Comparison of ENCODE assay signal across 1 cellular context in the genomic region with DNA sequence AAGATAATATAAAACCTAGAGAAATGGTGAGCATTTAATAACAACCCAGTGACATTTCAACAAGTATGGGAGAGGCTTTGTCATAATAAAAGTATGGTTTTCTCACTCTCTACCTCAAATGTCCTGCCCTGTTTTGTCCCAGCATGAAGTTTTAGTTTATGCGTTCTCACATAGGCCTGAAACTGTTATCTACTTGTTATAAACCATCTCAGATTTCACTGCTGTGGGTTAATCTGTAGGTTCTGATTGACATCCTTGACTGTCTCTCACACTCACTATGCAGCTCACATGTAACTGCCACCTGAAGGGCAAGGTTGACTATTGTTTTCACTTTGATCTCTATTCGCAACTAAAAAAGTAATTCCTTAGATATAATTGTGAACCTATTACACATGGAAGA.
TF ChIP-seq lines count a peak whose summit lies in the region.

No MANE protein-coding gene starts in this region.

TF ChIP-seq in HEK293, 187 proteins besides CTCF, POLR2A, EP300 and RAD21 (continued from another document):
- no peak for TF ChIP-seq ZSCAN16 (tag by site-specific recombination; IDR thresholded peaks at IDR 0.05)
- TF ChIP-seq GLI2 (tag by site-specific recombination; IDR thresholded peaks at IDR 0.05; ENCODE audit: borderline replicate concordance, low read depth) = no peak
- no peak for TF ChIP-seq ZNF391 (tag by site-specific recombination; IDR thresholded peaks at IDR 0.05; ENCODE audit: borderline replicate concordance, low read depth)
- no peak for TF ChIP-seq ZFP69B (tag by site-specific recombination; IDR thresholded peaks at IDR 0.05)
- TF ChIP-seq, protein P1, sequence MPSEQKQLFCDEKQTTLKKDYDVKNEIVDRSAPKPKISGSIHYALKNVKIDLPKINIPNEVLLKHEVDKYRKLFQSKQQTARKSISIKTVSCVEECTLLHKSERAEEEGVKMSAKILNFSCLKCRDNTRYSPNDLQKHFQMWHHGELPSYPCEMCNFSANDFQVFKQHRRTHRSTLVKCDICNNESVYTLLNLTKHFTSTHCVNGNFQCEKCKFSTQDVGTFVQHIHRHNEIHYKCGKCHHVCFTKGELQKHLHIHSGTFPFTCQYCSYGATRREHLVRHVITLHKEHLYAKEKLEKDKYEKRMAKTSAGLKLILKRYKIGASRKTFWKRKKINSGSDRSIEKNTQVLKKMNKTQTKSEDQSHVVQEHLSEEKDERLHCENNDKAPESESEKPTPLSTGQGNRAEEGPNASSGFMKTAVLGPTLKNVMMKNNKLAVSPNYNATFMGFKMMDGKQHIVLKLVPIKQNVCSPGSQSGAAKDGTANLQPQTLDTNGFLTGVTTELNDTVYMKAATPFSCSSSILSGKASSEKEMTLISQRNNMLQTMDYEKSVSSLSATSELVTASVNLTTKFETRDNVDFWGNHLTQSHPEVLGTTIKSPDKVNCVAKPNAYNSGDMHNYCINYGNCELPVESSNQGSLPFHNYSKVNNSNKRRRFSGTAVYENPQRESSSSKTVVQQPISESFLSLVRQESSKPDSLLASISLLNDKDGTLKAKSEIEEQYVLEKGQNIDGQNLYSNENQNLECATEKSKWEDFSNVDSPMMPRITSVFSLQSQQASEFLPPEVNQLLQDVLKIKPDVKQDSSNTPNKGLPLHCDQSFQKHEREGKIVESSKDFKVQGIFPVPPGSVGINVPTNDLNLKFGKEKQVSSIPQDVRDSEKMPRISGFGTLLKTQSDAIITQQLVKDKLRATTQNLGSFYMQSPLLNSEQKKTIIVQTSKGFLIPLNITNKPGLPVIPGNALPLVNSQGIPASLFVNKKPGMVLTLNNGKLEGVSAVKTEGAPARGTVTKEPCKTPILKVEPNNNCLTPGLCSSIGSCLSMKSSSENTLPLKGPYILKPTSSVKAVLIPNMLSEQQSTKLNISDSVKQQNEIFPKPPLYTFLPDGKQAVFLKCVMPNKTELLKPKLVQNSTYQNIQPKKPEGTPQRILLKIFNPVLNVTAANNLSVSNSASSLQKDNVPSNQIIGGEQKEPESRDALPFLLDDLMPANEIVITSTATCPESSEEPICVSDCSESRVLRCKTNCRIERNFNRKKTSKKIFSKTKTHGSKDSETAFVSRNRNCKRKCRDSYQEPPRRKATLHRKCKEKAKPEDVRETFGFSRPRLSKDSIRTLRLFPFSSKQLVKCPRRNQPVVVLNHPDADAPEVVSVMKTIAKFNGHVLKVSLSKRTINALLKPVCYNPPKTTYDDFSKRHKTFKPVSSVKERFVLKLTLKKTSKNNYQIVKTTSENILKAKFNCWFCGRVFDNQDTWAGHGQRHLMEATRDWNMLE (tag by site-specific recombination; conservative IDR thresholded peaks at IDR 0.05; ENCODE audit: low read depth) = no peak
- TF ChIP-seq EGR2 (tag by site-specific recombination; IDR thresholded peaks at IDR 0.05; ENCODE audit: low read depth) = no peak
- TF ChIP-seq MYNN (tag by site-specific recombination; IDR thresholded peaks at IDR 0.05; ENCODE audit: borderline replicate concordance) = 0 out of 2 replicates have a peak, but pooled peaks have one; percentile 39
- TF ChIP-seq ZNF830 (tag by site-specific recombination; IDR thresholded peaks at IDR 0.05; ENCODE audit: low read depth) = no peak
- no peak for TF ChIP-seq ZNF202 (tag by site-specific recombination; IDR thresholded peaks at IDR 0.05; ENCODE audit: borderline replicate concordance)
- no peak for TF ChIP-seq ZNF610 (tag by site-specific recombination; IDR thresholded peaks at IDR 0.05; ENCODE audit: borderline replicate concordance)
- no peak for TF ChIP-seq IKZF3 (tag by site-specific recombination; IDR thresholded peaks at IDR 0.05)
- no peak for TF ChIP-seq ZNF302 (tag by site-specific recombination; IDR thresholded peaks at IDR 0.05; ENCODE audit: low read depth)
- no peak for TF ChIP-seq ZNF426 (tag by site-specific recombination; IDR thresholded peaks at IDR 0.05)
- no peak for TF ChIP-seq ZNF530 (tag by site-specific recombination; IDR thresholded peaks at IDR 0.05; ENCODE audit: low read depth)
- no peak for TF ChIP-seq GLIS1 (tag by site-specific recombination; IDR thresholded peaks at IDR 0.05)
- TF ChIP-seq, protein P2, sequence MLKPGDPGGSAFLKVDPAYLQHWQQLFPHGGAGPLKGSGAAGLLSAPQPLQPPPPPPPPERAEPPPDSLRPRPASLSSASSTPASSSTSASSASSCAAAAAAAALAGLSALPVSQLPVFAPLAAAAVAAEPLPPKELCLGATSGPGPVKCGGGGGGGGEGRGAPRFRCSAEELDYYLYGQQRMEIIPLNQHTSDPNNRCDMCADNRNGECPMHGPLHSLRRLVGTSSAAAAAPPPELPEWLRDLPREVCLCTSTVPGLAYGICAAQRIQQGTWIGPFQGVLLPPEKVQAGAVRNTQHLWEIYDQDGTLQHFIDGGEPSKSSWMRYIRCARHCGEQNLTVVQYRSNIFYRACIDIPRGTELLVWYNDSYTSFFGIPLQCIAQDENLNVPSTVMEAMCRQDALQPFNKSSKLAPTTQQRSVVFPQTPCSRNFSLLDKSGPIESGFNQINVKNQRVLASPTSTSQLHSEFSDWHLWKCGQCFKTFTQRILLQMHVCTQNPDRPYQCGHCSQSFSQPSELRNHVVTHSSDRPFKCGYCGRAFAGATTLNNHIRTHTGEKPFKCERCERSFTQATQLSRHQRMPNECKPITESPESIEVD (tag by site-specific recombination; IDR thresholded peaks at IDR 0.05) = peak; percentile 79
- no peak for TF ChIP-seq GFI1B (tag by site-specific recombination; IDR thresholded peaks at IDR 0.05)
- TF ChIP-seq ZNF311 (tag by site-specific recombination; IDR thresholded peaks at IDR 0.05; ENCODE audit: borderline replicate concordance) = no peak
- no peak for TF ChIP-seq ZNF837 (tag by site-specific recombination; IDR thresholded peaks at IDR 0.05)
- TF ChIP-seq, protein P3, sequence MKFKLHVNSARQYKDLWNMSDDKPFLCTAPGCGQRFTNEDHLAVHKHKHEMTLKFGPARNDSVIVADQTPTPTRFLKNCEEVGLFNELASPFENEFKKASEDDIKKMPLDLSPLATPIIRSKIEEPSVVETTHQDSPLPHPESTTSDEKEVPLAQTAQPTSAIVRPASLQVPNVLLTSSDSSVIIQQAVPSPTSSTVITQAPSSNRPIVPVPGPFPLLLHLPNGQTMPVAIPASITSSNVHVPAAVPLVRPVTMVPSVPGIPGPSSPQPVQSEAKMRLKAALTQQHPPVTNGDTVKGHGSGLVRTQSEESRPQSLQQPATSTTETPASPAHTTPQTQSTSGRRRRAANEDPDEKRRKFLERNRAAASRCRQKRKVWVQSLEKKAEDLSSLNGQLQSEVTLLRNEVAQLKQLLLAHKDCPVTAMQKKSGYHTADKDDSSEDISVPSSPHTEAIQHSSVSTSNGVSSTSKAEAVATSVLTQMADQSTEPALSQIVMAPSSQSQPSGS (tag by site-specific recombination; IDR thresholded peaks at IDR 0.05; ENCODE audit: low read depth) = no peak
- TF ChIP-seq YY2 (tag by site-specific recombination; IDR thresholded peaks at IDR 0.05) = no peak
- no peak for TF ChIP-seq BCL11A (tag by site-specific recombination; IDR thresholded peaks at IDR 0.05; ENCODE audit: low read depth)
- no peak for TF ChIP-seq ZNF214 (tag by site-specific recombination; IDR thresholded peaks at IDR 0.05; ENCODE audit: borderline replicate concordance)
- no peak for TF ChIP-seq SCRT1 (tag by site-specific recombination; IDR thresholded peaks at IDR 0.05; ENCODE audit: borderline replicate concordance)
- no peak for TF ChIP-seq ZNF157 (tag by site-specific recombination; IDR thresholded peaks at IDR 0.05)
- no peak for TF ChIP-seq RBAK (tag by site-specific recombination; IDR thresholded peaks at IDR 0.05)
- TF ChIP-seq, protein P4, sequence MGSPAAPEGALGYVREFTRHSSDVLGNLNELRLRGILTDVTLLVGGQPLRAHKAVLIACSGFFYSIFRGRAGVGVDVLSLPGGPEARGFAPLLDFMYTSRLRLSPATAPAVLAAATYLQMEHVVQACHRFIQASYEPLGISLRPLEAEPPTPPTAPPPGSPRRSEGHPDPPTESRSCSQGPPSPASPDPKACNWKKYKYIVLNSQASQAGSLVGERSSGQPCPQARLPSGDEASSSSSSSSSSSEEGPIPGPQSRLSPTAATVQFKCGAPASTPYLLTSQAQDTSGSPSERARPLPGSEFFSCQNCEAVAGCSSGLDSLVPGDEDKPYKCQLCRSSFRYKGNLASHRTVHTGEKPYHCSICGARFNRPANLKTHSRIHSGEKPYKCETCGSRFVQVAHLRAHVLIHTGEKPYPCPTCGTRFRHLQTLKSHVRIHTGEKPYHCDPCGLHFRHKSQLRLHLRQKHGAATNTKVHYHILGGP (tag by site-specific recombination; IDR thresholded peaks at IDR 0.05) = no peak
- no peak for TF ChIP-seq ZNF600 (tag by site-specific recombination; IDR thresholded peaks at IDR 0.05)
- no peak for TF ChIP-seq ZFP37 (tag by site-specific recombination; IDR thresholded peaks at IDR 0.05)
TF ChIP-seq in HEK293: peak in this region for 5.
